Comparison of ENCODE assay signal across 14 cellular contexts in genomic region chr21:14869984-14870840, GRCh38.
DNase-seq lines count a peak whose midpoint lies in the region; ATAC-seq, FAIRE-seq and TF ChIP-seq lines count a peak whose summit lies in the region.
"Had no signal": no experiment of that assay in that cellular context is flagged by ENCODE, and none has a peak within 500 bp of the region (broad histone marks: within the 10 kb centered on the region; RNA-seq: fewer than 3 reads in every experiment).

No MANE protein-coding gene starts in this region.

- no peak for TF ChIP-seq POLR2A in HepG2 (IDR thresholded peaks at IDR 0.05; ENCODE audit: insufficient read depth in 1 of 2, low read depth in 2 of 2, low read length in 2 of 2)

- intact Hi-C loops in HepG2 (cut with micrococcal nuclease; ENCODE audit: unreplicated experiment): no loop called here

- in situ Hi-C loops in HepG2 (cut with HindIII; ENCODE audit: extremely low pct_ligation_motif_present, low pct_unique_long_range_greater_than_20kb): loop anchor here (10.0 to 25.0 kb wide), 2 partner anchors 195 to 617 kb away; partner anchors contain the start of gene NRIP1

- H2AFZ ChIP-seq in HepG2 (ENCODE audit: low read length): no peak overlapping the region

- peaks cover under 1% of the 10 kb centered on the region for H3K79me2 ChIP-seq in HepG2 (ENCODE audit: insufficient read depth, low read length)

- FAIRE-seq in HepG2 (lab: Jason Lieb, UNC) (no peak), RCC 7860 (lab: Jason Lieb, UNC) (no peak)
- FAIRE-seq: astrocyte had no signal

- peak; percentile 53 for ATAC-seq in GM18520 (IDR thresholded peaks at IDR 0.05; ENCODE audit: unreplicated experiment)
- peak; percentile 62 for ATAC-seq in GM21529 (IDR thresholded peaks at IDR 0.05; ENCODE audit: unreplicated experiment)
- ATAC-seq in HG03354 (IDR thresholded peaks at IDR 0.05; ENCODE audit: poor library complexity, severe bottlenecking, unreplicated experiment): peak; percentile 62
- ATAC-seq in foreskin keratinocyte: peak; percentile 41
- no peak for ATAC-seq in HepG2
- ATAC-seq: activated CD8-positive, alpha-beta memory T cell treated with anti-CD3 and anti-CD28 coated beads, Interleukin-2, amount 10 ng/mL, durations not matched to agents 7 days and 5 days; stimulated activated effector memory CD8-positive, alpha-beta T cell treated with anti-CD3 and anti-CD28 coated beads, Interleukin-12 subunit alpha, Interleukin-12 subunit beta, amount 100 ng/mL, for 72 hours had no signal

- TF ChIP-seq RAD21 in HepG2 (CRISPR knock-in tag; IDR thresholded peaks at IDR 0.05): no peak

- H3K9ac ChIP-seq in HepG2 (ENCODE audit: insufficient read depth, low read depth, low read length): no peak overlapping the region

- no peaks in the 10 kb centered on the region for H4K20me1 ChIP-seq in HepG2 (ENCODE audit: insufficient read depth, low read length)

- H3K4me1 ChIP-seq in foreskin keratinocyte (peaks cover 10% of the 10 kb centered on the region), HepG2 (ENCODE audit: insufficient read depth, low read length) (peaks cover 47% of the 10 kb centered on the region)

- H3K27ac ChIP-seq in foreskin keratinocyte (no peak overlapping the region), HepG2 (ENCODE audit: extremely low read length, insufficient read depth, low read length) (no peak overlapping the region)

- DNase-seq in foreskin keratinocyte (no peak), HepG2 (ENCODE audit: low spot score) (no peak), iPS-NIHi11 (ENCODE audit: low spot score) (no peak), RCC 7860 (ENCODE audit: low spot score) (no peak)
- no peak for DNase-seq in effector CD8-positive, alpha-beta T cell (lab: John Stamatoyannopoulos, UW)
- DNase-seq: activated CD8-positive, alpha-beta memory T cell treated with anti-CD3 and anti-CD28 coated beads, Interleukin-2, amount 10 ng/mL, durations not matched to agents 7 days and 5 days; esophagus squamous epithelium; NCI-H510A treated with DMSO at 0.1 percent for 48 hours; T-helper 1 cell had no signal

- H3K36me3 ChIP-seq in HepG2 (replicated peaks in 1 of 2; ENCODE audit: control insufficient read depth in 1 of 2, insufficient read depth in 2 of 2, low read length in 2 of 2): no peaks in the 10 kb centered on the region
- H3K36me3 ChIP-seq: esophagus squamous epithelium had no signal

- no peak overlapping the region for H3K4me3 ChIP-seq in HepG2 (replicated peaks in 1 of 3; ENCODE audit: insufficient read depth in 1 of 3, low read depth in 2 of 3, low read length in 3 of 3)
- H3K4me3 ChIP-seq: esophagus squamous epithelium had no signal

- H3K27me3 ChIP-seq in foreskin keratinocyte: no peaks in the 10 kb centered on the region
- H3K27me3 ChIP-seq in HepG2 (ENCODE audit: control insufficient read depth in 1 of 2, insufficient read depth in 2 of 2, low read length in 2 of 2): no peaks in the 10 kb centered on the region
- H3K27me3 ChIP-seq: esophagus squamous epithelium had no signal

- TF ChIP-seq EP300 in HepG2 (IDR thresholded peaks at IDR 0.05; ENCODE audit: low read depth in 2 of 2, low read length in 2 of 2) (no peak), HepG2 (CRISPR knock-in tag; IDR thresholded peaks at IDR 0.05; ENCODE audit: borderline replicate concordance) (no peak)

- CTCF ChIA-PET in HepG2 (lab: Yijun Ruan, JAX; ENCODE audit: low intra/inter-chr PET ratio, low total read pairs): no interaction called here

- POLR2A ChIA-PET in HepG2 (lab: Yijun Ruan, JAX): no interaction called here

- TF ChIP-seq CTCF in foreskin keratinocyte (conservative IDR thresholded peaks at IDR 0.05): no peak
- no peak for TF ChIP-seq CTCF in HepG2 (CRISPR knock-in tag; IDR thresholded peaks at IDR 0.05)

- 95% methylated on average over 5 of the region's 5 CpGs for WGBS in HepG2 (ENCODE audit: low lambda C conversion rate)

- H3K4me2 ChIP-seq in HepG2 (ENCODE audit: low read depth, low read length): no peak overlapping the region

- no peaks in the 10 kb centered on the region for H3K9me3 ChIP-seq in HepG2 (ENCODE audit: low read length)
- H3K9me3 ChIP-seq: esophagus squamous epithelium had no signal

- no TSS peak for BruUV-seq in HepG2 (replicated peaks; lab: Mats Ljungman, UMichigan)

TF ChIP-seq in HepG2, 621 proteins besides CTCF, POLR2A, EP300 and RAD21 (continues in another document):
- TF ChIP-seq, protein P1, sequence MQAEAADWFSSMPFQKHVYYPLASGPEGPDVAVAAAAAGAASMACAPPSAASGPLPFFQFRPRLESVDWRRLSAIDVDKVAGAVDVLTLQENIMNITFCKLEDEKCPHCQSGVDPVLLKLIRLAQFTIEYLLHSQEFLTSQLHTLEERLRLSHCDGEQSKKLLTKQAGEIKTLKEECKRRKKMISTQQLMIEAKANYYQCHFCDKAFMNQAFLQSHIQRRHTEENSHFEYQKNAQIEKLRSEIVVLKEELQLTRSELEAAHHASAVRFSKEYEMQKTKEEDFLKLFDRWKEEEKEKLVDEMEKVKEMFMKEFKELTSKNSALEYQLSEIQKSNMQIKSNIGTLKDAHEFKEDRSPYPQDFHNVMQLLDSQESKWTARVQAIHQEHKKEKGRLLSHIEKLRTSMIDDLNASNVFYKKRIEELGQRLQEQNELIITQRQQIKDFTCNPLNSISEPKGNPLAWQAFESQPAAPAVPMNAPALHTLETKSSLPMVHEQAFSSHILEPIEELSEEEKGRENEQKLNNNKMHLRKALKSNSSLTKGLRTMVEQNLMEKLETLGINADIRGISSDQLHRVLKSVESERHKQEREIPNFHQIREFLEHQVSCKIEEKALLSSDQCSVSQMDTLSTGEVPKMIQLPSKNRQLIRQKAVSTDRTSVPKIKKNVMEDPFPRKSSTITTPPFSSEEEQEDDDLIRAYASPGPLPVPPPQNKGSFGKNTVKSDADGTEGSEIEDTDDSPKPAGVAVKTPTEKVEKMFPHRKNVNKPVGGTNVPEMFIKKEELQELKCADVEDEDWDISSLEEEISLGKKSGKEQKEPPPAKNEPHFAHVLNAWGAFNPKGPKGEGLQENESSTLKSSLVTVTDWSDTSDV (CRISPR knock-in tag; IDR thresholded peaks at IDR 0.05): no peak
- TF ChIP-seq PCBP2 (optimal IDR thresholded peaks at IDR 0.05; ENCODE audit: low read depth, low read length, poor library complexity, severe bottlenecking) (no peak), ZNF598 (CRISPR knock-in tag; IDR thresholded peaks at IDR 0.05; ENCODE audit: borderline replicate concordance) (no peak), ZNF747 (CRISPR knock-in tag; IDR thresholded peaks at IDR 0.05; ENCODE audit: borderline replicate concordance) (no peak), ZNF746 (CRISPR knock-in tag; IDR thresholded peaks at IDR 0.05) (no peak), ATRX (CRISPR knock-in tag; IDR thresholded peaks at IDR 0.05; ENCODE audit: borderline replicate concordance) (no peak), SALL2 (CRISPR knock-in tag; IDR thresholded peaks at IDR 0.05) (no peak), ZNF484 (CRISPR knock-in tag; IDR thresholded peaks at IDR 0.05; ENCODE audit: borderline replicate concordance, low read depth) (no peak), HES4 (CRISPR knock-in tag; IDR thresholded peaks at IDR 0.05; ENCODE audit: borderline replicate concordance) (no peak), ZNF333 (CRISPR knock-in tag; IDR thresholded peaks at IDR 0.05; ENCODE audit: borderline replicate concordance) (no peak), SETDB1 (CRISPR knock-in tag; IDR thresholded peaks at IDR 0.05; ENCODE audit: borderline replicate concordance) (no peak), RORA (CRISPR knock-in tag; IDR thresholded peaks at IDR 0.05) (no peak)
- TF ChIP-seq, protein P2, sequence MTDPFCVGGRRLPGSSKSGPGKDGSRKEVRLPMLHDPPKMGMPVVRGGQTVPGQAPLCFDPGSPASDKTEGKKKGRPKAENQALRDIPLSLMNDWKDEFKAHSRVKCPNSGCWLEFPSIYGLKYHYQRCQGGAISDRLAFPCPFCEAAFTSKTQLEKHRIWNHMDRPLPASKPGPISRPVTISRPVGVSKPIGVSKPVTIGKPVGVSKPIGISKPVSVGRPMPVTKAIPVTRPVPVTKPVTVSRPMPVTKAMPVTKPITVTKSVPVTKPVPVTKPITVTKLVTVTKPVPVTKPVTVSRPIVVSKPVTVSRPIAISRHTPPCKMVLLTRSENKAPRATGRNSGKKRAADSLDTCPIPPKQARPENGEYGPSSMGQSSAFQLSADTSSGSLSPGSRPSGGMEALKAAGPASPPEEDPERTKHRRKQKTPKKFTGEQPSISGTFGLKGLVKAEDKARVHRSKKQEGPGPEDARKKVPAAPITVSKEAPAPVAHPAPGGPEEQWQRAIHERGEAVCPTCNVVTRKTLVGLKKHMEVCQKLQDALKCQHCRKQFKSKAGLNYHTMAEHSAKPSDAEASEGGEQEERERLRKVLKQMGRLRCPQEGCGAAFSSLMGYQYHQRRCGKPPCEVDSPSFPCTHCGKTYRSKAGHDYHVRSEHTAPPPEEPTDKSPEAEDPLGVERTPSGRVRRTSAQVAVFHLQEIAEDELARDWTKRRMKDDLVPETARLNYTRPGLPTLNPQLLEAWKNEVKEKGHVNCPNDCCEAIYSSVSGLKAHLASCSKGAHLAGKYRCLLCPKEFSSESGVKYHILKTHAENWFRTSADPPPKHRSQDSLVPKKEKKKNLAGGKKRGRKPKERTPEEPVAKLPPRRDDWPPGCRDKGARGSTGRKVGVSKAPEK (CRISPR knock-in tag; IDR thresholded peaks at IDR 0.05; ENCODE audit: borderline replicate concordance): no peak
- TF ChIP-seq, protein P3, sequence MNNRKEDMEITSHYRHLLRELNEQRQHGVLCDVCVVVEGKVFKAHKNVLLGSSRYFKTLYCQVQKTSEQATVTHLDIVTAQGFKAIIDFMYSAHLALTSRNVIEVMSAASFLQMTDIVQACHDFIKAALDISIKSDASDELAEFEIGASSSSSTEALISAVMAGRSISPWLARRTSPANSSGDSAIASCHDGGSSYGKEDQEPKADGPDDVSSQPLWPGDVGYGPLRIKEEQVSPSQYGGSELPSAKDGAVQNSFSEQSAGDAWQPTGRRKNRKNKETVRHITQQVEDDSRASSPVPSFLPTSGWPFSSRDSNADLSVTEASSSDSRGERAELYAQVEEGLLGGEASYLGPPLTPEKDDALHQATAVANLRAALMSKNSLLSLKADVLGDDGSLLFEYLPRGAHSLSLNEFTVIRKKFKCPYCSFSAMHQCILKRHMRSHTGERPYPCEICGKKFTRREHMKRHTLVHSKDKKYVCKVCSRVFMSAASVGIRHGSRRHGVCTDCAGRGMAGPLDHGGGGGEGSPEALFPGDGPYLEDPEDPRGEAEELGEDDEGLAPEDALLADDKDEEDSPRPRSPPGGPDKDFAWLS (CRISPR knock-in tag; IDR thresholded peaks at IDR 0.05; ENCODE audit: borderline replicate concordance): no peak
